1 cellular context compared by ENCODE assay signal in the genomic region with DNA sequence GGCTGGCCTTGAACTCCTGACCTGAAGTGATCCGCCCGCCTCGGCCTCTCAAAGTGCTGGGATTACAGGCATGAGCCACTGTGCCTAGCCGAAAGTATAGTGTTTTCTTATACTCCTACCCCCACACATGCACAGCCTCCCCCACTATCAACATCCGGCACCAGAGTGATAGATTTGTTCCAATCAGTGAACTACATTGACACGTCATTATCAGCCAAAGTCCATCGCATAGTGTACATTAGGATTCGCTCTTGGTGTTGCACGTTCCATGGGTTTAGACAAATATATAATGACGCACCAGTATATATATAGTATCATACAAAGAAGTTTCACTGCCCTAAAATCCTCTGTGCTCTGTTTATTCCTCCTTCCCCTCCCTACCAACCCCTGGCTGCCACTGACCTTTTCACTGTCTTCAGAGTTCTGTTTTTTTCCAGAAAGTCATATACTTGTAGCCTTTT.
TF ChIP-seq lines count a peak whose summit lies in the region.

No MANE protein-coding gene starts in this region.

TF ChIP-seq in HepG2, 621 proteins besides CTCF, POLR2A, EP300 and RAD21 (continued from another document and continues in another):
- TF ChIP-seq ZSCAN12 (CRISPR knock-in tag; IDR thresholded peaks at IDR 0.05) (no peak), ZNF629 (CRISPR knock-in tag; conservative IDR thresholded peaks at IDR 0.05) (no peak), NFRKB (IDR thresholded peaks at IDR 0.05) (no peak), JUNB (CRISPR knock-in tag; IDR thresholded peaks at IDR 0.05; ENCODE audit: borderline replicate concordance) (peak; percentile 84; the same call in 1 of the 2 replicates), SNAI1 (CRISPR knock-in tag; IDR thresholded peaks at IDR 0.05; ENCODE audit: borderline replicate concordance) (no peak), ZC3H4 (CRISPR knock-in tag; IDR thresholded peaks at IDR 0.05; ENCODE audit: borderline replicate concordance) (no peak), NRL (CRISPR knock-in tag; IDR thresholded peaks at IDR 0.05; ENCODE audit: borderline replicate concordance) (no peak), ZNF331 (CRISPR knock-in tag; IDR thresholded peaks at IDR 0.05) (peak; percentile 88; the same call in 1 of the 2 replicates), TAF1 (CRISPR knock-in tag; IDR thresholded peaks at IDR 0.05) (no peak), ZBTB1 (CRISPR knock-in tag; IDR thresholded peaks at IDR 0.05; ENCODE audit: borderline replicate concordance) (no peak), ZNF670 (CRISPR knock-in tag; IDR thresholded peaks at IDR 0.05; ENCODE audit: borderline replicate concordance) (0 out of 2 replicates have a peak, but pooled peaks have one; percentile 63), KDM6A (CRISPR knock-in tag; IDR thresholded peaks at IDR 0.05; ENCODE audit: low read depth) (peak; percentile 96), ZNF619 (CRISPR knock-in tag; IDR thresholded peaks at IDR 0.05) (no peak), CENPT (CRISPR knock-in tag; IDR thresholded peaks at IDR 0.05; ENCODE audit: low read depth) (no peak), HNF4G (IDR thresholded peaks at IDR 0.05; ENCODE audit: borderline replicate concordance, low read depth, low read length) (peak; percentile 93), HNF4G (CRISPR knock-in tag; IDR thresholded peaks at IDR 0.05; ENCODE audit: borderline replicate concordance, low read depth) (peak; percentile 93; the same call in 1 of the 2 replicates), DNMT1 (CRISPR knock-in tag; IDR thresholded peaks at IDR 0.05) (no peak), MXD4 (CRISPR knock-in tag; IDR thresholded peaks at IDR 0.05) (no peak), NBN (conservative IDR thresholded peaks at IDR 0.05) (no peak), ZNF761 (CRISPR knock-in tag; conservative IDR thresholded peaks at IDR 0.05) (no peak; the same call in 1 of the 2 replicates), ZNF34 (CRISPR knock-in tag; IDR thresholded peaks at IDR 0.05; ENCODE audit: borderline replicate concordance) (0 out of 2 replicates have a peak, but pooled peaks have one; percentile 67), KLF15 (CRISPR knock-in tag; IDR thresholded peaks at IDR 0.05; ENCODE audit: borderline replicate concordance) (no peak), ZSCAN20 (CRISPR knock-in tag; IDR thresholded peaks at IDR 0.05; ENCODE audit: borderline replicate concordance) (no peak), NFE2 (CRISPR knock-in tag; IDR thresholded peaks at IDR 0.05) (no peak), ATM (IDR thresholded peaks at IDR 0.05; ENCODE audit: borderline replicate concordance) (no peak), ZIK1 (CRISPR knock-in tag; IDR thresholded peaks at IDR 0.05; ENCODE audit: borderline replicate concordance, low read depth) (no peak), ZNF703 (CRISPR knock-in tag; IDR thresholded peaks at IDR 0.05; ENCODE audit: borderline replicate concordance) (no peak), IRX3 (CRISPR knock-in tag; IDR thresholded peaks at IDR 0.05; ENCODE audit: borderline replicate concordance, low read depth) (no peak), ZBTB21 (CRISPR knock-in tag; IDR thresholded peaks at IDR 0.05) (peak; percentile 90; the same call in 1 of the 2 replicates), SPEN (CRISPR knock-in tag; IDR thresholded peaks at IDR 0.05; ENCODE audit: low read depth) (peak; percentile 81; the same call in 1 of the 2 replicates)
- TF ChIP-seq, protein P1, sequence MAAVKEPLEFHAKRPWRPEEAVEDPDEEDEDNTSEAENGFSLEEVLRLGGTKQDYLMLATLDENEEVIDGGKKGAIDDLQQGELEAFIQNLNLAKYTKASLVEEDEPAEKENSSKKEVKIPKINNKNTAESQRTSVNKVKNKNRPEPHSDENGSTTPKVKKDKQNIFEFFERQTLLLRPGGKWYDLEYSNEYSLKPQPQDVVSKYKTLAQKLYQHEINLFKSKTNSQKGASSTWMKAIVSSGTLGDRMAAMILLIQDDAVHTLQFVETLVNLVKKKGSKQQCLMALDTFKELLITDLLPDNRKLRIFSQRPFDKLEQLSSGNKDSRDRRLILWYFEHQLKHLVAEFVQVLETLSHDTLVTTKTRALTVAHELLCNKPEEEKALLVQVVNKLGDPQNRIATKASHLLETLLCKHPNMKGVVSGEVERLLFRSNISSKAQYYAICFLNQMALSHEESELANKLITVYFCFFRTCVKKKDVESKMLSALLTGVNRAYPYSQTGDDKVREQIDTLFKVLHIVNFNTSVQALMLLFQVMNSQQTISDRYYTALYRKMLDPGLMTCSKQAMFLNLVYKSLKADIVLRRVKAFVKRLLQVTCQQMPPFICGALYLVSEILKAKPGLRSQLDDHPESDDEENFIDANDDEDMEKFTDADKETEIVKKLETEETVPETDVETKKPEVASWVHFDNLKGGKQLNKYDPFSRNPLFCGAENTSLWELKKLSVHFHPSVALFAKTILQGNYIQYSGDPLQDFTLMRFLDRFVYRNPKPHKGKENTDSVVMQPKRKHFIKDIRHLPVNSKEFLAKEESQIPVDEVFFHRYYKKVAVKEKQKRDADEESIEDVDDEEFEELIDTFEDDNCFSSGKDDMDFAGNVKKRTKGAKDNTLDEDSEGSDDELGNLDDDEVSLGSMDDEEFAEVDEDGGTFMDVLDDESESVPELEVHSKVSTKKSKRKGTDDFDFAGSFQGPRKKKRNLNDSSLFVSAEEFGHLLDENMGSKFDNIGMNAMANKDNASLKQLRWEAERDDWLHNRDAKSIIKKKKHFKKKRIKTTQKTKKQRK (IDR thresholded peaks at IDR 0.05; ENCODE audit: low read length), result no peak
- TF ChIP-seq, protein P2, sequence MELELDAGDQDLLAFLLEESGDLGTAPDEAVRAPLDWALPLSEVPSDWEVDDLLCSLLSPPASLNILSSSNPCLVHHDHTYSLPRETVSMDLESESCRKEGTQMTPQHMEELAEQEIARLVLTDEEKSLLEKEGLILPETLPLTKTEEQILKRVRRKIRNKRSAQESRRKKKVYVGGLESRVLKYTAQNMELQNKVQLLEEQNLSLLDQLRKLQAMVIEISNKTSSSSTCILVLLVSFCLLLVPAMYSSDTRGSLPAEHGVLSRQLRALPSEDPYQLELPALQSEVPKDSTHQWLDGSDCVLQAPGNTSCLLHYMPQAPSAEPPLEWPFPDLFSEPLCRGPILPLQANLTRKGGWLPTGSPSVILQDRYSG (CRISPR knock-in tag; IDR thresholded peaks at IDR 0.05), result no peak
- TF ChIP-seq, protein P3, sequence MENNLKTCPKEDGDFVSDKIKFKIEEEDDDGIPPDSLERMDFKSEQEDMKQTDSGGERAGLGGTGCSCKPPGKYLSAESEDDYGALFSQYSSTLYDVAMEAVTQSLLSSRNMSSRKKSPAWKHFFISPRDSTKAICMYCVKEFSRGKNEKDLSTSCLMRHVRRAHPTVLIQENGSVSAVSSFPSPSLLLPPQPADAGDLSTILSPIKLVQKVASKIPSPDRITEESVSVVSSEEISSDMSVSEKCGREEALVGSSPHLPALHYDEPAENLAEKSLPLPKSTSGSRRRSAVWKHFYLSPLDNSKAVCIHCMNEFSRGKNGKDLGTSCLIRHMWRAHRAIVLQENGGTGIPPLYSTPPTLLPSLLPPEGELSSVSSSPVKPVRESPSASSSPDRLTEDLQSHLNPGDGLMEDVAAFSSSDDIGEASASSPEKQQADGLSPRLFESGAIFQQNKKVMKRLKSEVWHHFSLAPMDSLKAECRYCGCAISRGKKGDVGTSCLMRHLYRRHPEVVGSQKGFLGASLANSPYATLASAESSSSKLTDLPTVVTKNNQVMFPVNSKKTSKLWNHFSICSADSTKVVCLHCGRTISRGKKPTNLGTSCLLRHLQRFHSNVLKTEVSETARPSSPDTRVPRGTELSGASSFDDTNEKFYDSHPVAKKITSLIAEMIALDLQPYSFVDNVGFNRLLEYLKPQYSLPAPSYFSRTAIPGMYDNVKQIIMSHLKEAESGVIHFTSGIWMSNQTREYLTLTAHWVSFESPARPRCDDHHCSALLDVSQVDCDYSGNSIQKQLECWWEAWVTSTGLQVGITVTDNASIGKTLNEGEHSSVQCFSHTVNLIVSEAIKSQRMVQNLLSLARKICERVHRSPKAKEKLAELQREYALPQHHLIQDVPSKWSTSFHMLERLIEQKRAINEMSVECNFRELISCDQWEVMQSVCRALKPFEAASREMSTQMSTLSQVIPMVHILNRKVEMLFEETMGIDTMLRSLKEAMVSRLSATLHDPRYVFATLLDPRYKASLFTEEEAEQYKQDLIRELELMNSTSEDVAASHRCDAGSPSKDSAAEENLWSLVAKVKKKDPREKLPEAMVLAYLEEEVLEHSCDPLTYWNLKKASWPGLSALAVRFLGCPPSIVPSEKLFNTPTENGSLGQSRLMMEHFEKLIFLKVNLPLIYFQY (CRISPR knock-in tag; IDR thresholded peaks at IDR 0.05; ENCODE audit: borderline replicate concordance), result no peak
- TF ChIP-seq, protein P4, sequence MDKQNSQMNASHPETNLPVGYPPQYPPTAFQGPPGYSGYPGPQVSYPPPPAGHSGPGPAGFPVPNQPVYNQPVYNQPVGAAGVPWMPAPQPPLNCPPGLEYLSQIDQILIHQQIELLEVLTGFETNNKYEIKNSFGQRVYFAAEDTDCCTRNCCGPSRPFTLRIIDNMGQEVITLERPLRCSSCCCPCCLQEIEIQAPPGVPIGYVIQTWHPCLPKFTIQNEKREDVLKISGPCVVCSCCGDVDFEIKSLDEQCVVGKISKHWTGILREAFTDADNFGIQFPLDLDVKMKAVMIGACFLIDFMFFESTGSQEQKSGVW (CRISPR knock-in tag; IDR thresholded peaks at IDR 0.05; ENCODE audit: borderline replicate concordance), result no peak
- TF ChIP-seq, protein P5, sequence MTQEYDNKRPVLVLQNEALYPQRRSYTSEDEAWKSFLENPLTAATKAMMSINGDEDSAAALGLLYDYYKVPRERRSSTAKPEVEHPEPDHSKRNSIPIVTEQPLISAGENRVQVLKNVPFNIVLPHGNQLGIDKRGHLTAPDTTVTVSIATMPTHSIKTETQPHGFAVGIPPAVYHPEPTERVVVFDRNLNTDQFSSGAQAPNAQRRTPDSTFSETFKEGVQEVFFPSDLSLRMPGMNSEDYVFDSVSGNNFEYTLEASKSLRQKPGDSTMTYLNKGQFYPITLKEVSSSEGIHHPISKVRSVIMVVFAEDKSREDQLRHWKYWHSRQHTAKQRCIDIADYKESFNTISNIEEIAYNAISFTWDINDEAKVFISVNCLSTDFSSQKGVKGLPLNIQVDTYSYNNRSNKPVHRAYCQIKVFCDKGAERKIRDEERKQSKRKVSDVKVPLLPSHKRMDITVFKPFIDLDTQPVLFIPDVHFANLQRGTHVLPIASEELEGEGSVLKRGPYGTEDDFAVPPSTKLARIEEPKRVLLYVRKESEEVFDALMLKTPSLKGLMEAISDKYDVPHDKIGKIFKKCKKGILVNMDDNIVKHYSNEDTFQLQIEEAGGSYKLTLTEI (CRISPR knock-in tag; conservative IDR thresholded peaks at IDR 0.05), result no peak
- TF ChIP-seq, protein P6, sequence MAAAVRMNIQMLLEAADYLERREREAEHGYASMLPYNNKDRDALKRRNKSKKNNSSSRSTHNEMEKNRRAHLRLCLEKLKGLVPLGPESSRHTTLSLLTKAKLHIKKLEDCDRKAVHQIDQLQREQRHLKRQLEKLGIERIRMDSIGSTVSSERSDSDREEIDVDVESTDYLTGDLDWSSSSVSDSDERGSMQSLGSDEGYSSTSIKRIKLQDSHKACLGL (CRISPR knock-in tag; IDR thresholded peaks at IDR 0.05), result no peak
- TF ChIP-seq, protein P7, sequence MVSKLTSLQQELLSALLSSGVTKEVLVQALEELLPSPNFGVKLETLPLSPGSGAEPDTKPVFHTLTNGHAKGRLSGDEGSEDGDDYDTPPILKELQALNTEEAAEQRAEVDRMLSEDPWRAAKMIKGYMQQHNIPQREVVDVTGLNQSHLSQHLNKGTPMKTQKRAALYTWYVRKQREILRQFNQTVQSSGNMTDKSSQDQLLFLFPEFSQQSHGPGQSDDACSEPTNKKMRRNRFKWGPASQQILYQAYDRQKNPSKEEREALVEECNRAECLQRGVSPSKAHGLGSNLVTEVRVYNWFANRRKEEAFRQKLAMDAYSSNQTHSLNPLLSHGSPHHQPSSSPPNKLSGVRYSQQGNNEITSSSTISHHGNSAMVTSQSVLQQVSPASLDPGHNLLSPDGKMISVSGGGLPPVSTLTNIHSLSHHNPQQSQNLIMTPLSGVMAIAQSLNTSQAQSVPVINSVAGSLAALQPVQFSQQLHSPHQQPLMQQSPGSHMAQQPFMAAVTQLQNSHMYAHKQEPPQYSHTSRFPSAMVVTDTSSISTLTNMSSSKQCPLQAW (CRISPR knock-in tag; IDR thresholded peaks at IDR 0.05), result peak; percentile 88
- TF ChIP-seq, protein P8, sequence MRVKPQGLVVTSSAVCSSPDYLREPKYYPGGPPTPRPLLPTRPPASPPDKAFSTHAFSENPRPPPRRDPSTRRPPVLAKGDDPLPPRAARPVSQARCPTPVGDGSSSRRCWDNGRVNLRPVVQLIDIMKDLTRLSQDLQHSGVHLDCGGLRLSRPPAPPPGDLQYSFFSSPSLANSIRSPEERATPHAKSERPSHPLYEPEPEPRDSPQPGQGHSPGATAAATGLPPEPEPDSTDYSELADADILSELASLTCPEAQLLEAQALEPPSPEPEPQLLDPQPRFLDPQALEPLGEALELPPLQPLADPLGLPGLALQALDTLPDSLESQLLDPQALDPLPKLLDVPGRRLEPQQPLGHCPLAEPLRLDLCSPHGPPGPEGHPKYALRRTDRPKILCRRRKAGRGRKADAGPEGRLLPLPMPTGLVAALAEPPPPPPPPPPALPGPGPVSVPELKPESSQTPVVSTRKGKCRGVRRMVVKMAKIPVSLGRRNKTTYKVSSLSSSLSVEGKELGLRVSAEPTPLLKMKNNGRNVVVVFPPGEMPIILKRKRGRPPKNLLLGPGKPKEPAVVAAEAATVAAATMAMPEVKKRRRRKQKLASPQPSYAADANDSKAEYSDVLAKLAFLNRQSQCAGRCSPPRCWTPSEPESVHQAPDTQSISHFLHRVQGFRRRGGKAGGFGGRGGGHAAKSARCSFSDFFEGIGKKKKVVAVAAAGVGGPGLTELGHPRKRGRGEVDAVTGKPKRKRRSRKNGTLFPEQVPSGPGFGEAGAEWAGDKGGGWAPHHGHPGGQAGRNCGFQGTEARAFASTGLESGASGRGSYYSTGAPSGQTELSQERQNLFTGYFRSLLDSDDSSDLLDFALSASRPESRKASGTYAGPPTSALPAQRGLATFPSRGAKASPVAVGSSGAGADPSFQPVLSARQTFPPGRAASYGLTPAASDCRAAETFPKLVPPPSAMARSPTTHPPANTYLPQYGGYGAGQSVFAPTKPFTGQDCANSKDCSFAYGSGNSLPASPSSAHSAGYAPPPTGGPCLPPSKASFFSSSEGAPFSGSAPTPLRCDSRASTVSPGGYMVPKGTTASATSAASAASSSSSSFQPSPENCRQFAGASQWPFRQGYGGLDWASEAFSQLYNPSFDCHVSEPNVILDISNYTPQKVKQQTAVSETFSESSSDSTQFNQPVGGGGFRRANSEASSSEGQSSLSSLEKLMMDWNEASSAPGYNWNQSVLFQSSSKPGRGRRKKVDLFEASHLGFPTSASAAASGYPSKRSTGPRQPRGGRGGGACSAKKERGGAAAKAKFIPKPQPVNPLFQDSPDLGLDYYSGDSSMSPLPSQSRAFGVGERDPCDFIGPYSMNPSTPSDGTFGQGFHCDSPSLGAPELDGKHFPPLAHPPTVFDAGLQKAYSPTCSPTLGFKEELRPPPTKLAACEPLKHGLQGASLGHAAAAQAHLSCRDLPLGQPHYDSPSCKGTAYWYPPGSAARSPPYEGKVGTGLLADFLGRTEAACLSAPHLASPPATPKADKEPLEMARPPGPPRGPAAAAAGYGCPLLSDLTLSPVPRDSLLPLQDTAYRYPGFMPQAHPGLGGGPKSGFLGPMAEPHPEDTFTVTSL (CRISPR knock-in tag; IDR thresholded peaks at IDR 0.05; ENCODE audit: borderline replicate concordance), result peak; percentile 90; the same call in 1 of the 2 replicates
- TF ChIP-seq, protein P9, sequence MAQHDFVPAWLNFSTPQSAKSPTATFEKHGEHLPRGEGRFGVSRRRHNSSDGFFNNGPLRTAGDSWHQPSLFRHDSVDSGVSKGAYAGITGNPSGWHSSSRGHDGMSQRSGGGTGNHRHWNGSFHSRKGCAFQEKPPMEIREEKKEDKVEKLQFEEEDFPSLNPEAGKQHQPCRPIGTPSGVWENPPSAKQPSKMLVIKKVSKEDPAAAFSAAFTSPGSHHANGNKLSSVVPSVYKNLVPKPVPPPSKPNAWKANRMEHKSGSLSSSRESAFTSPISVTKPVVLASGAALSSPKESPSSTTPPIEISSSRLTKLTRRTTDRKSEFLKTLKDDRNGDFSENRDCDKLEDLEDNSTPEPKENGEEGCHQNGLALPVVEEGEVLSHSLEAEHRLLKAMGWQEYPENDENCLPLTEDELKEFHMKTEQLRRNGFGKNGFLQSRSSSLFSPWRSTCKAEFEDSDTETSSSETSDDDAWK (CRISPR knock-in tag; IDR thresholded peaks at IDR 0.05), result no peak
